1 cellular context compared by ENCODE assay signal in the genomic region with DNA sequence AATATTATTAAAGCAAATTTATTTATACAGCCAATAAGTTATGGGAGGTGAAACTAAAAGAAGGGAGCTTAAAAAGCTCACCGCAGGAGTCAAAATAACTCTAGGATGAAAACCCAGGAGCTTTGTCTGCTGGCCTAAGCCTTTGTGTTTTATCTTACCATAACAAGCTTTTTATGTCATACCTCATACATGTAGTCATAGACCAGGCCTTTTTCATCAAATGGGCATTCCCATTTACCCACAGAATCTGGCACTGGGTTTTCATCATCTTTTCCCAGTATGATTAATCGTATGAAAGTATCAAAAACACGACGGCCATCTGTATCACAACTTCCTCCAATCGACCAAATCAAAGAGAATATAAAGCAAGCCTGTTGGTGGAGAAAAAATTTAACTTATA.
TF ChIP-seq lines count a peak whose summit lies in the region.

No MANE protein-coding gene starts in this region.

TF ChIP-seq in HCT116, 20 proteins besides CTCF, POLR2A, EP300 and RAD21:
- TF ChIP-seq, protein P1, sequence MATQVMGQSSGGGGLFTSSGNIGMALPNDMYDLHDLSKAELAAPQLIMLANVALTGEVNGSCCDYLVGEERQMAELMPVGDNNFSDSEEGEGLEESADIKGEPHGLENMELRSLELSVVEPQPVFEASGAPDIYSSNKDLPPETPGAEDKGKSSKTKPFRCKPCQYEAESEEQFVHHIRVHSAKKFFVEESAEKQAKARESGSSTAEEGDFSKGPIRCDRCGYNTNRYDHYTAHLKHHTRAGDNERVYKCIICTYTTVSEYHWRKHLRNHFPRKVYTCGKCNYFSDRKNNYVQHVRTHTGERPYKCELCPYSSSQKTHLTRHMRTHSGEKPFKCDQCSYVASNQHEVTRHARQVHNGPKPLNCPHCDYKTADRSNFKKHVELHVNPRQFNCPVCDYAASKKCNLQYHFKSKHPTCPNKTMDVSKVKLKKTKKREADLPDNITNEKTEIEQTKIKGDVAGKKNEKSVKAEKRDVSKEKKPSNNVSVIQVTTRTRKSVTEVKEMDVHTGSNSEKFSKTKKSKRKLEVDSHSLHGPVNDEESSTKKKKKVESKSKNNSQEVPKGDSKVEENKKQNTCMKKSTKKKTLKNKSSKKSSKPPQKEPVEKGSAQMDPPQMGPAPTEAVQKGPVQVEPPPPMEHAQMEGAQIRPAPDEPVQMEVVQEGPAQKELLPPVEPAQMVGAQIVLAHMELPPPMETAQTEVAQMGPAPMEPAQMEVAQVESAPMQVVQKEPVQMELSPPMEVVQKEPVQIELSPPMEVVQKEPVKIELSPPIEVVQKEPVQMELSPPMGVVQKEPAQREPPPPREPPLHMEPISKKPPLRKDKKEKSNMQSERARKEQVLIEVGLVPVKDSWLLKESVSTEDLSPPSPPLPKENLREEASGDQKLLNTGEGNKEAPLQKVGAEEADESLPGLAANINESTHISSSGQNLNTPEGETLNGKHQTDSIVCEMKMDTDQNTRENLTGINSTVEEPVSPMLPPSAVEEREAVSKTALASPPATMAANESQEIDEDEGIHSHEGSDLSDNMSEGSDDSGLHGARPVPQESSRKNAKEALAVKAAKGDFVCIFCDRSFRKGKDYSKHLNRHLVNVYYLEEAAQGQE (IDR thresholded peaks at IDR 0.05; ENCODE audit: low read depth): no peak
- TF ChIP-seq CBX3 (IDR thresholded peaks at IDR 0.05; ENCODE audit: low read depth) (no peak), CEBPB (IDR thresholded peaks at IDR 0.05; ENCODE audit: low read depth) (no peak), EZH2phosphoT487 (IDR thresholded peaks at IDR 0.05; ENCODE audit: borderline replicate concordance) (no peak), SP1 (IDR thresholded peaks at IDR 0.05; ENCODE audit: low read depth) (no peak), EGR1 (IDR thresholded peaks at IDR 0.05; ENCODE audit: low read depth) (no peak), EZH2 (IDR thresholded peaks at IDR 0.05) (no peak), JUND (IDR thresholded peaks at IDR 0.05) (no peak), FOSL1 (IDR thresholded peaks at IDR 0.05; ENCODE audit: low read depth) (no peak), SIN3A (IDR thresholded peaks at IDR 0.05; ENCODE audit: low read depth) (no peak), ZFX (IDR thresholded peaks at IDR 0.05) (no peak), ZNF274 (IDR thresholded peaks at IDR 0.05; ENCODE audit: low read depth, low read length) (no peak), TCF7L2 (IDR thresholded peaks at IDR 0.05; ENCODE audit: borderline replicate concordance, extremely low read depth, insufficient read depth, insufficient read length) (no peak), POLR2AphosphoS5 (IDR thresholded peaks at IDR 0.05; ENCODE audit: low read depth, low read length) (no peak), YY1 (IDR thresholded peaks at IDR 0.05; ENCODE audit: extremely low read depth, insufficient replicate concordance, low read depth, low read length) (no peak), SRF (IDR thresholded peaks at IDR 0.05; ENCODE audit: low read depth) (no peak)
- TF ChIP-seq, protein P2, sequence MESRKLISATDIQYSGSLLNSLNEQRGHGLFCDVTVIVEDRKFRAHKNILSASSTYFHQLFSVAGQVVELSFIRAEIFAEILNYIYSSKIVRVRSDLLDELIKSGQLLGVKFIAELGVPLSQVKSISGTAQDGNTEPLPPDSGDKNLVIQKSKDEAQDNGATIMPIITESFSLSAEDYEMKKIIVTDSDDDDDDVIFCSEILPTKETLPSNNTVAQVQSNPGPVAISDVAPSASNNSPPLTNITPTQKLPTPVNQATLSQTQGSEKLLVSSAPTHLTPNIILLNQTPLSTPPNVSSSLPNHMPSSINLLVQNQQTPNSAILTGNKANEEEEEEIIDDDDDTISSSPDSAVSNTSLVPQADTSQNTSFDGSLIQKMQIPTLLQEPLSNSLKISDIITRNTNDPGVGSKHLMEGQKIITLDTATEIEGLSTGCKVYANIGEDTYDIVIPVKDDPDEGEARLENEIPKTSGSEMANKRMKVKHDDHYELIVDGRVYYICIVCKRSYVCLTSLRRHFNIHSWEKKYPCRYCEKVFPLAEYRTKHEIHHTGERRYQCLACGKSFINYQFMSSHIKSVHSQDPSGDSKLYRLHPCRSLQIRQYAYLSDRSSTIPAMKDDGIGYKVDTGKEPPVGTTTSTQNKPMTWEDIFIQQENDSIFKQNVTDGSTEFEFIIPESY (IDR thresholded peaks at IDR 0.05; ENCODE audit: extremely low read depth, insufficient replicate concordance, low read length): no peak
- TF ChIP-seq, protein P3, sequence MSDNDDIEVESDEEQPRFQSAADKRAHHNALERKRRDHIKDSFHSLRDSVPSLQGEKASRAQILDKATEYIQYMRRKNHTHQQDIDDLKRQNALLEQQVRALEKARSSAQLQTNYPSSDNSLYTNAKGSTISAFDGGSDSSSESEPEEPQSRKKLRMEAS (IDR thresholded peaks at IDR 0.05): no peak
- TF ChIP-seq, protein P4, sequence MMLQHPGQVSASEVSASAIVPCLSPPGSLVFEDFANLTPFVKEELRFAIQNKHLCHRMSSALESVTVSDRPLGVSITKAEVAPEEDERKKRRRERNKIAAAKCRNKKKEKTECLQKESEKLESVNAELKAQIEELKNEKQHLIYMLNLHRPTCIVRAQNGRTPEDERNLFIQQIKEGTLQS (IDR thresholded peaks at IDR 0.05): no peak
TF ChIP-seq in HCT116: peak in this region for 0.
